ENCODE assay signal across 22 cellular contexts in genomic region chr10:113656896-113657295, GRCh38. TPM values are rescaled to one million over a fixed set of nuclear protein-coding genes. Genes with fewer than 3 reads are reported as not detected.
DNase-seq lines count a peak whose midpoint lies in the region; ATAC-seq and TF ChIP-seq lines count a peak whose summit lies in the region.
"Had no signal": no experiment of that assay in that cellular context is flagged by ENCODE, and none has a peak within 500 bp of the region (broad histone marks: within the 10 kb centered on the region; RNA-seq: fewer than 3 reads in every experiment).

No MANE protein-coding gene starts in this region.

- TF ChIP-seq POLR2A in gastrocnemius medialis (IDR thresholded peaks at IDR 0.05) (no peak), stomach (IDR thresholded peaks at IDR 0.05) (no peak)

- H3K9me3 ChIP-seq in left ventricle myocardium inferior (replicated peaks) (no peaks in the 10 kb centered on the region), right atrium auricular region (no peaks in the 10 kb centered on the region), gastrocnemius medialis (no peaks in the 10 kb centered on the region), stomach (no peaks in the 10 kb centered on the region)

- H3K4me1 ChIP-seq in left ventricle myocardium inferior (peaks cover 63% of the 10 kb centered on the region), right atrium auricular region (no peaks in the 10 kb centered on the region), gastrocnemius medialis (peaks cover 75 to 82% of the 10 kb centered on the region in 2 donors), stomach (no peaks in the 10 kb centered on the region)

- H3K9me3 Mint-ChIP-seq in activated naive CD8-positive, alpha-beta T cell treated with anti-CD3 and anti-CD28 coated beads for 36 hours, result no peaks in the 10 kb centered on the region
- H3K9me3 Mint-ChIP-seq in activated naive CD8-positive, alpha-beta T cell treated with anti-CD3 and anti-CD28 coated beads, Interleukin-2, amount 50 U/mL, for 24 hours, result no peaks in the 10 kb centered on the region

- peaks cover 33% of the 10 kb centered on the region for H3K27me3 Mint-ChIP-seq in activated naive CD8-positive, alpha-beta T cell treated with anti-CD3 and anti-CD28 coated beads for 36 hours
- peaks cover 24% of the 10 kb centered on the region for H3K27me3 Mint-ChIP-seq in activated naive CD8-positive, alpha-beta T cell treated with anti-CD3 and anti-CD28 coated beads, Interleukin-2, amount 50 U/mL, for 24 hours

- H3K27me3 ChIP-seq in left ventricle myocardium inferior (ENCODE audit: low read depth), result no peaks in the 10 kb centered on the region
- H3K27me3 ChIP-seq in right atrium auricular region, result no peaks in the 10 kb centered on the region
- H3K27me3 ChIP-seq in gastrocnemius medialis, result no peaks in the 10 kb centered on the region
- H3K27me3 ChIP-seq in stomach, result no peaks in the 10 kb centered on the region

- ATAC-seq in activated naive CD8-positive, alpha-beta T cell treated with anti-CD3 and anti-CD28 coated beads, Interleukin-2, amount 50 U/mL, for 24 hours, result no peak
- ATAC-seq in Right ventricle myocardium inferior (no peak), gastrocnemius medialis (no peak), GM19397 (IDR thresholded peaks at IDR 0.05; ENCODE audit: unreplicated experiment) (no peak)

- H3K36me3 ChIP-seq in left ventricle myocardium inferior (peaks cover 43% of the 10 kb centered on the region), right atrium auricular region (peaks cover 66% of the 10 kb centered on the region), gastrocnemius medialis (peaks cover 0 to 43% of the 10 kb centered on the region in 2 donors), stomach (no peaks in the 10 kb centered on the region)

- TF ChIP-seq CTCF in left ventricle myocardium inferior (IDR thresholded peaks at IDR 0.05; ENCODE audit: borderline replicate concordance) (no peak), right atrium auricular region (IDR thresholded peaks at IDR 0.05) (no peak), gastrocnemius medialis (IDR thresholded peaks at IDR 0.05 in 4 of 5, conservative IDR thresholded peaks at IDR 0.05 in 1 of 5) (no peak), stomach (IDR thresholded peaks at IDR 0.05) (no peak)

- peak overlapping the region; percentile 8 for H3K4me3 Mint-ChIP-seq in activated naive CD8-positive, alpha-beta T cell treated with anti-CD3 and anti-CD28 coated beads for 36 hours
- H3K4me3 Mint-ChIP-seq in activated naive CD8-positive, alpha-beta T cell treated with anti-CD3 and anti-CD28 coated beads, Interleukin-2, amount 50 U/mL, for 24 hours, result no peak overlapping the region
- H3K4me3 Mint-ChIP-seq: CD4-positive, alpha-beta memory T cell had no signal

- H3K4me1 Mint-ChIP-seq in activated naive CD8-positive, alpha-beta T cell treated with anti-CD3 and anti-CD28 coated beads for 36 hours, result no peaks in the 10 kb centered on the region
- H3K4me1 Mint-ChIP-seq in activated naive CD8-positive, alpha-beta T cell treated with anti-CD3 and anti-CD28 coated beads, Interleukin-2, amount 50 U/mL, for 24 hours, result no peaks in the 10 kb centered on the region
- H3K4me1 Mint-ChIP-seq: CD4-positive, alpha-beta memory T cell had no signal

- no peaks in the 10 kb centered on the region for H3K36me3 Mint-ChIP-seq in activated naive CD8-positive, alpha-beta T cell treated with anti-CD3 and anti-CD28 coated beads for 36 hours
- no peaks in the 10 kb centered on the region for H3K36me3 Mint-ChIP-seq in activated naive CD8-positive, alpha-beta T cell treated with anti-CD3 and anti-CD28 coated beads, Interleukin-2, amount 50 U/mL, for 24 hours (ENCODE audit: low read depth)
- H3K36me3 Mint-ChIP-seq: CD4-positive, alpha-beta memory T cell had no signal

- 44 to 65% (median 59%) methylated on average over 2 of the region's 2 CpGs for whole genome bisulfite sequencing in stomach, 5 donors

- no peak for DNase-seq in activated naive CD8-positive, alpha-beta T cell treated with anti-CD3 and anti-CD28 coated beads for 36 hours
- no peak for DNase-seq in activated naive CD8-positive, alpha-beta T cell treated with anti-CD3 and anti-CD28 coated beads, Interleukin-2, amount 50 U/mL, for 24 hours
- DNase-seq in left ventricle myocardium inferior (no peak), Right ventricle myocardium inferior (ENCODE audit: missing footprints) (no peak), right atrium auricular region (ENCODE audit: low spot score) (no peak), gastrocnemius medialis (peak in 1 of 2 donors; percentile 46), stomach (no peak)
- DNase-seq: C1 segment of cervical spinal cord; Calu3; CD4-positive, alpha-beta memory T cell; COR-L47; DMS53; DMS79 treated with DMSO at 0.1 percent for 48 hours; GF-D8; GOT3; H7; HCEC 1CT had no signal

- H3K4me3 ChIP-seq in left ventricle myocardium inferior (no peak overlapping the region), right atrium auricular region (no peak overlapping the region), gastrocnemius medialis (no peak overlapping the region), stomach (no peak overlapping the region)

- peak overlapping the region; percentile 56 for H3K27ac ChIP-seq in left ventricle myocardium inferior (replicated peaks)
- peak overlapping the region; percentile 34 to 36 for H3K27ac ChIP-seq in right atrium auricular region
- peak overlapping the region; percentile 94 to 96 (median 96) for H3K27ac ChIP-seq in gastrocnemius medialis
- no peak overlapping the region for H3K27ac ChIP-seq in stomach

- no peak overlapping the region for H3K27ac Mint-ChIP-seq in activated naive CD8-positive, alpha-beta T cell treated with anti-CD3 and anti-CD28 coated beads for 36 hours
- H3K27ac Mint-ChIP-seq in activated naive CD8-positive, alpha-beta T cell treated with anti-CD3 and anti-CD28 coated beads, Interleukin-2, amount 50 U/mL, for 24 hours, result no peak overlapping the region
- H3K27ac Mint-ChIP-seq: CD4-positive, alpha-beta memory T cell had no signal

- intact Hi-C loops in left ventricle myocardium inferior (cut with micrococcal nuclease) (no loop called here), Right ventricle myocardium inferior (cut with DNase I) (no loop called here), gastrocnemius medialis (cut with DNase I; ENCODE audit: low total_unique reads) (no loop called here), stomach (cut with DNase I; ENCODE audit: low total_unique reads) (no loop called here)

- no peak for TF ChIP-seq EP300 in stomach (IDR thresholded peaks at IDR 0.05)

- in situ Hi-C loops in gastrocnemius medialis (cut with MboI; ENCODE audit: low sequenced_read_pairs in 4 of 4), result no loop called here

RNA-seq across cellular contexts. Expression of gene NRAP, which starts 6.9 kb away (rescaled TPM):
- not detected for total RNA-seq in activated naive CD8-positive, alpha-beta T cell treated with anti-CD3 and anti-CD28 coated beads for 36 hours
- total RNA-seq in left ventricle myocardium inferior (1,025 TPM), Right ventricle myocardium inferior (1,026 TPM), right atrium auricular region (100 to 1,000 TPM; 229 to 610 TPM), gastrocnemius medialis (1,000 to 10,000 TPM in 3 of 4 donors, 100 to 1,000 TPM in 1; 811 to 2,339 (median 1,413) TPM), stomach (under 1 TPM in 1 of 5 donors, not detected in 4; 0.18 TPM)
- polyA plus RNA-seq in stomach, result under 1 TPM; 0.03 to 0.92 (median 0.19) TPM
- total RNA-seq: A172; Calu3; CD4-positive, alpha-beta memory T cell; Daoy; G401 had no signal
- polyA plus RNA-seq: BJ; CD4-positive, alpha-beta memory T cell had no signal

RNA-seq across cellular contexts. Expression of gene CASP7, which starts 22.8 kb away (rescaled TPM):
- total RNA-seq in activated naive CD8-positive, alpha-beta T cell treated with anti-CD3 and anti-CD28 coated beads for 36 hours, result 10 to 100 TPM; 37.1 to 38.6 TPM
- total RNA-seq in left ventricle myocardium inferior (9.9 TPM), Right ventricle myocardium inferior (13.8 TPM), right atrium auricular region (1 to 10 TPM; 7.2 to 9.5 TPM), gastrocnemius medialis (10 to 100 TPM in 2 of 4 donors, 1 to 10 TPM in 2; 5.3 to 23.9 (median 8.9) TPM), stomach (10 to 100 TPM; 15.1 to 62.6 (median 20.4) TPM)
- 10 to 100 TPM; 20.2 to 77.9 (median 31.7) TPM for polyA plus RNA-seq in stomach

Comparison
In these comparisons a context has a peak if more than half of its experiments do, and no peak if none do; other contexts are left out.
1. H3K27ac ChIP-seq: peak in left ventricle myocardium inferior (single experiment), right atrium auricular region (2 of 2) and gastrocnemius medialis (4 of 4); none in stomach (0 of 5).
2. RNA of gene NRAP, which starts 6.9 kb away (total RNA-seq): 811 to 2,339 TPM in gastrocnemius medialis, 1,026 TPM in Right ventricle myocardium inferior (single experiment), 1,025 TPM in left ventricle myocardium inferior (single experiment) and 229 to 610 TPM in right atrium auricular region; not detected in activated naive CD8-positive, alpha-beta T cell treated with anti-CD3 and anti-CD28 coated beads for 36 hours and 0.18 TPM in stomach; every median in the first group is over 100 times any median in the second.